Comparison of ENCODE assay signal across 1 cellular context in genomic region chrX:1598021-1598875, GRCh38.
TF ChIP-seq lines count a peak whose summit lies in the region.

No MANE protein-coding gene starts in this region.

TF ChIP-seq in HepG2, 621 proteins besides CTCF, POLR2A, EP300 and RAD21:
- TF ChIP-seq ZNF720 (CRISPR knock-in tag; IDR thresholded peaks at IDR 0.05) (no peak), NR1H2 (CRISPR knock-in tag; IDR thresholded peaks at IDR 0.05; ENCODE audit: borderline replicate concordance, low read depth) (no peak), AGO2 (optimal IDR thresholded peaks at IDR 0.05; ENCODE audit: low read depth, low read length) (peak; percentile 6), THAP7 (CRISPR knock-in tag; IDR thresholded peaks at IDR 0.05) (no peak)
